Comparison of ENCODE assay signal across 8 cellular contexts in the genomic region with DNA sequence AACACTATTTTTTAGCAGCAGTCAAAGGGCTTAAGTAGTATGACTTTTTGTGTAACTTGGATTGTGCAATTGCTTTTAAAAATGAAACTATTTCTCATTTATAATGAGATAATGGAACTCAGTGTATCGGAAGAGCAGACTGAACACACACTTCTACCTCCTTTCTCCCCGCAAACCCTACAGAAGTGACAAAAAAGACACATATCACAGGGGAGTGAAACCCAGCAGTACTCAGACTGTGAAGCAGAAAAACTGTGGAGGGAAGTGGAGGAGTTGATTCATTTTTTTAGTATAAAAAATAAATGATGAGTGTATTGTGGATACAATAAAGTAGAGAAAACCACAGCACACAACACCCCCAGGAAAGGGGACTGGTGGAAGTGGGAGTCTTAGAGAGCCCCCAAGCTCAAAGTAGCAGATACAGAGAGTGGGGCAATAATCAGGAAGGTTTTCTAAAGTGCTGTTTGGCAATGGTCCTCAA. TPM values are rescaled to one million over a fixed set of nuclear protein-coding genes. Genes with fewer than 3 reads are reported as not detected.
DNase-seq lines count a peak whose midpoint lies in the region; ATAC-seq and TF ChIP-seq lines count a peak whose summit lies in the region.

No MANE protein-coding gene starts in this region.

- H3K27ac ChIP-seq in CD8-positive, alpha-beta T cell (ENCODE audit: low read depth, low read length), result peak overlapping the region; percentile 7

- H3K4me3 ChIP-seq in CD8-positive, alpha-beta T cell (ENCODE audit: low read depth, low read length), result no peak overlapping the region
- peak overlapping the region; percentile 3 for H3K4me3 ChIP-seq in mononuclear cell (ENCODE audit: low read length)

- no peaks in the 10 kb centered on the region for H3K9me3 ChIP-seq in CD8-positive, alpha-beta T cell (ENCODE audit: low read length)
- H3K9me3 ChIP-seq in mononuclear cell (ENCODE audit: low read depth, low read length), result no peaks in the 10 kb centered on the region

- peaks cover 3% of the 10 kb centered on the region for H3K36me3 Mint-ChIP-seq in CD8-positive, alpha-beta T cell
- H3K36me3 Mint-ChIP-seq in activated naive CD8-positive, alpha-beta T cell, result peaks cover 5% of the 10 kb centered on the region

- peak overlapping the region; percentile 69 for H3K27ac Mint-ChIP-seq in CD8-positive, alpha-beta T cell
- peak overlapping the region; percentile 6 for H3K27ac Mint-ChIP-seq in activated naive CD8-positive, alpha-beta T cell

- no peaks in the 10 kb centered on the region for H3K27me3 Mint-ChIP-seq in CD8-positive, alpha-beta T cell (ENCODE audit: low read depth)
- H3K27me3 Mint-ChIP-seq in activated naive CD8-positive, alpha-beta T cell, result no peaks in the 10 kb centered on the region

- peak overlapping the region; percentile 60 for H3K4me3 Mint-ChIP-seq in CD8-positive, alpha-beta T cell
- H3K4me3 Mint-ChIP-seq in activated naive CD8-positive, alpha-beta T cell, result no peak overlapping the region

- peak; percentile 80 for ATAC-seq in CD8-positive, alpha-beta T cell
- ATAC-seq in HG02759 (IDR thresholded peaks at IDR 0.05; ENCODE audit: unreplicated experiment) (peak; percentile 54), HG02588 (IDR thresholded peaks at IDR 0.05; ENCODE audit: unreplicated experiment) (no peak), HG03045 (IDR thresholded peaks at IDR 0.05; ENCODE audit: unreplicated experiment) (no peak)

- DNase-seq in CD8-positive, alpha-beta T cell, result no peak
- no peak for DNase-seq in foreskin melanocyte
- no peak for DNase-seq in NCI-H2227 (lab: John Stamatoyannopoulos, UW; ENCODE audit: unreplicated experiment)

- CTCF ChIA-PET in CD8-positive, alpha-beta T cell (lab: Charles Lee), result interaction anchor here (1.2 to 3.5 kb wide), 2 partner anchors 9 to 177 kb away, joined by 3 to 35 read pairs; no protein-coding TSS in a partner anchor

- peaks cover 54% of the 10 kb centered on the region for H3K4me1 Mint-ChIP-seq in CD8-positive, alpha-beta T cell (ENCODE audit: low read depth)
- H3K4me1 Mint-ChIP-seq in activated naive CD8-positive, alpha-beta T cell (ENCODE audit: low read depth), result peaks cover 46% of the 10 kb centered on the region

- no peaks in the 10 kb centered on the region for H3K36me3 ChIP-seq in CD8-positive, alpha-beta T cell (ENCODE audit: insufficient read depth, low read length)

- TF ChIP-seq CTCF in CD8-positive, alpha-beta T cell (IDR thresholded peaks at IDR 0.05), result no peak

- H3K4me1 ChIP-seq in CD8-positive, alpha-beta T cell (ENCODE audit: insufficient read depth, low read length), result peaks cover 33% of the 10 kb centered on the region
- H3K4me1 ChIP-seq in mononuclear cell (ENCODE audit: insufficient read depth, low read length), result peaks cover 24% of the 10 kb centered on the region

- POLR2A ChIA-PET in CD8-positive, alpha-beta T cell (lab: Charles Lee), result interaction anchor here (0.6 to 1.6 kb wide), 4 partner anchors 27 to 177 kb away, joined by 3 to 5 read pairs (median 3); no protein-coding TSS in a partner anchor

- no peaks in the 10 kb centered on the region for H3K9me3 Mint-ChIP-seq in CD8-positive, alpha-beta T cell
- no peaks in the 10 kb centered on the region for H3K9me3 Mint-ChIP-seq in activated naive CD8-positive, alpha-beta T cell (ENCODE audit: low read depth)

- intact Hi-C loops in CD8-positive, alpha-beta T cell (cut with DNase I, micrococcal nuclease), result loop anchor here (2.0 to 5.0 kb wide), 3 partner anchors 71 to 366 kb away; no protein-coding TSS in a partner anchor

- H3K27me3 ChIP-seq in CD8-positive, alpha-beta T cell (ENCODE audit: insufficient read depth, low read length), result no peaks in the 10 kb centered on the region
- no peaks in the 10 kb centered on the region for H3K27me3 ChIP-seq in mononuclear cell (ENCODE audit: insufficient read depth, low read length)

RNA-seq across cellular contexts. Expression of a gene that starts 9.7 kb away (rescaled TPM):
- total RNA-seq in CD8-positive, alpha-beta T cell, result 1 to 10 TPM; 5.4 to 5.7 TPM
- total RNA-seq in mononuclear cell, result 91.4 TPM

Comparison
In these comparisons a context has a peak if more than half of its experiments do, and no peak if none do; other contexts are left out.
1. ATAC-seq: peak in CD8-positive, alpha-beta T cell (single experiment) and HG02759 (single experiment); none in HG02588 (single experiment) and HG03045 (single experiment).
2. RNA of a gene that starts 9.7 kb away (total RNA-seq): 91.4 TPM in mononuclear cell (single experiment); 5.4 to 5.7 TPM in CD8-positive, alpha-beta T cell; every median in the first group is over 10 times any median in the second.